Comparison of ENCODE assay signal across 9 cellular contexts in the genomic region with DNA sequence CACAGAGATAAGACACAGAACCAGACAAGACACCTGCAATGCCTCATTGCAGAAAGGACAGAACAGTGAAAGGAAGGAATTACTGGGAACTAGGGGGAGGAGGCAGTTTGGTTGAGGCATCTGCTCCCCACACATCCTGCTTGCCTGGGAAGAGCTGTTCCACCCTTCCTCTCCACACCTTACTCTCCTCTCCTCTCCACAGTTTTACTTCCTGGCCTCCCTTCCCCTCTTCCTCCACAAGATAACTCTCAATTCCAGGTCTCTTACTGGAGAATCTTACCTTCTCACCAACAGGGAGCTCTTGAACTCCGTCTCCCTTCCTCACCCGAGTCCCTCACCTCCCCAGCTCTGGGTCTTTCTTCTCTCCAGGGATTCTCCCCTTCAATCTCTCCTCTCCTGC. TPM values are rescaled to one million over a fixed set of nuclear protein-coding genes. Genes with fewer than 3 reads are reported as not detected.
DNase-seq lines count a peak whose midpoint lies in the region; ATAC-seq and TF ChIP-seq lines count a peak whose summit lies in the region.
"Had no signal": no experiment of that assay in that cellular context is flagged by ENCODE, and none has a peak within 500 bp of the region (broad histone marks: within the 10 kb centered on the region; RNA-seq: fewer than 3 reads in every experiment).

No MANE protein-coding gene starts in this region.

- 0 out of 2 replicates have a peak overlapping the region, but pooled peaks have one; percentile 98 for H3K4me3 ChIP-seq in GM23248

- H3K9me3 ChIP-seq in GM23248 (ENCODE audit: low read depth) = no peaks in the 10 kb centered on the region

- no peaks in the 10 kb centered on the region for H4K20me1 ChIP-seq in GM23248 (ENCODE audit: insufficient read depth)

- peak overlapping the region; percentile 76 for H3K27ac Mint-ChIP-seq in activated naive CD8-positive, alpha-beta T cell treated with anti-CD3 and anti-CD28 coated beads, Interleukin-2, amount 10 ng/mL, durations not matched to agents 7 days and 5 days
- H3K27ac Mint-ChIP-seq in natural killer cell = peak overlapping the region; percentile 90 to 94

- peaks cover 35% of the 10 kb centered on the region for H3K36me3 Mint-ChIP-seq in activated naive CD8-positive, alpha-beta T cell treated with anti-CD3 and anti-CD28 coated beads, Interleukin-2, amount 10 ng/mL, durations not matched to agents 7 days and 5 days
- no peaks in the 10 kb centered on the region for H3K36me3 Mint-ChIP-seq in natural killer cell

- peaks cover 20% of the 10 kb centered on the region for H3K36me3 ChIP-seq in GM23248 (ENCODE audit: low read depth)

- no peak for ATAC-seq in activated naive CD8-positive, alpha-beta T cell treated with anti-CD3 and anti-CD28 coated beads, Interleukin-2, amount 10 ng/mL, durations not matched to agents 7 days and 5 days (ENCODE audit: low read depth)
- ATAC-seq in natural killer cell (no peak), GM21526 (IDR thresholded peaks at IDR 0.05; ENCODE audit: low FRiP score, unreplicated experiment) (no peak)

- H3K9me3 Mint-ChIP-seq in activated naive CD8-positive, alpha-beta T cell treated with anti-CD3 and anti-CD28 coated beads, Interleukin-2, amount 10 ng/mL, durations not matched to agents 7 days and 5 days = no peaks in the 10 kb centered on the region
- no peaks in the 10 kb centered on the region for H3K9me3 Mint-ChIP-seq in natural killer cell

- H3K9ac ChIP-seq in GM23248 = peak overlapping the region; percentile 99

- TF ChIP-seq CTCF in natural killer cell (IDR thresholded peaks at IDR 0.05) = no peak

- H2AFZ ChIP-seq in GM23248 = no peak overlapping the region

- peaks cover 19% of the 10 kb centered on the region for H3K4me1 ChIP-seq in GM23248 (ENCODE audit: insufficient read depth)

- H3K27me3 Mint-ChIP-seq in activated naive CD8-positive, alpha-beta T cell treated with anti-CD3 and anti-CD28 coated beads, Interleukin-2, amount 10 ng/mL, durations not matched to agents 7 days and 5 days = no peaks in the 10 kb centered on the region
- H3K27me3 Mint-ChIP-seq in natural killer cell (ENCODE audit: low read depth in 2 of 2) = no peaks in the 10 kb centered on the region

- DNase-seq in GM23248 = no peak
- DNase-seq in activated naive CD8-positive, alpha-beta T cell treated with anti-CD3 and anti-CD28 coated beads, Interleukin-2, amount 10 ng/mL, durations not matched to agents 7 days and 5 days = no peak
- DNase-seq in natural killer cell = no peak
- no peak for DNase-seq in HPDE6-E6E7 (ENCODE audit: extremely low spot score)
- DNase-seq in NCI-H226 = no peak
- DNase-seq: activated effector memory CD4-positive, alpha-beta T cell treated with Interleukin-2 at 50 U/mL for 16 hours; stimulated activated naive CD4-positive, alpha-beta T cell treated with Interleukin-2 at 50 U/mL for 16 hours had no signal

- no peak overlapping the region for H3K4me2 ChIP-seq in GM23248 (ENCODE audit: unreplicated experiment)

- peaks cover 46% of the 10 kb centered on the region for H3K4me1 Mint-ChIP-seq in activated naive CD8-positive, alpha-beta T cell treated with anti-CD3 and anti-CD28 coated beads, Interleukin-2, amount 10 ng/mL, durations not matched to agents 7 days and 5 days
- peaks cover 32 to 55% of the 10 kb centered on the region in 2 donors for H3K4me1 Mint-ChIP-seq in natural killer cell

- POLR2A ChIA-PET in activated naive CD8-positive, alpha-beta T cell treated with anti-CD3 and anti-CD28 coated beads, Interleukin-2, amount 10 ng/mL, durations not matched to agents 7 days and 5 days (lab: Charles Lee) = no interaction called here

- in situ Hi-C loops in GM23248 (cut with MboI) = no loop called here

- peak overlapping the region; percentile 94 for H3K4me3 Mint-ChIP-seq in activated naive CD8-positive, alpha-beta T cell treated with anti-CD3 and anti-CD28 coated beads, Interleukin-2, amount 10 ng/mL, durations not matched to agents 7 days and 5 days
- peak overlapping the region; percentile 64 for H3K4me3 Mint-ChIP-seq in natural killer cell

- H3K27ac ChIP-seq in GM23248 = peak overlapping the region; percentile 90; the same call in 1 of the 2 replicates

- WGBS in GM23248 (ENCODE audit: low coverage in 1 of 2, low lambda C conversion rate in 2 of 2, missing lambda C conversion rate in 2 of 2), 2 experiments = 94 to 98% methylated on average over 2 of the region's 2 CpGs

- no peaks in the 10 kb centered on the region for H3K27me3 ChIP-seq in GM23248 (replicated peaks; ENCODE audit: insufficient read depth)

- no peaks in the 10 kb centered on the region for H3K9me2 ChIP-seq in GM23248 (ENCODE audit: insufficient read depth)

- H3K79me2 ChIP-seq in GM23248 (ENCODE audit: insufficient read depth) = peaks cover 86% of the 10 kb centered on the region

- H3F3A ChIP-seq in GM23248 (ENCODE audit: insufficient read depth) = peaks cover 53% of the 10 kb centered on the region

- intact Hi-C loops in natural killer cell (cut with micrococcal nuclease) = no loop called here

RNA-seq across cellular contexts. Expression of a gene that starts 2.1 kb away (rescaled TPM):
- 106 and 107 TPM in 2 replicates for total RNA-seq in GM23248 (2014; rRNA removed; shearing (Covaris generic))
- polyA plus RNA-seq in GM23248 (2016; fragmentation: Nextera tagmentation; extraction: Ambion mirVana) = 152 and 155 TPM in 2 replicates
- 10 to 100 TPM; 51.3 to 53.7 TPM for total RNA-seq in activated naive CD8-positive, alpha-beta T cell treated with anti-CD3 and anti-CD28 coated beads, Interleukin-2, amount 10 ng/mL, durations not matched to agents 7 days and 5 days
- total RNA-seq in natural killer cell = 10 to 100 TPM; 53.2 to 73.0 (median 67.5) TPM

RNA-seq across cellular contexts. Expression of a gene that starts 6.9 kb away (rescaled TPM):
- 50.2 and 50.9 TPM in 2 replicates for total RNA-seq in GM23248 (2014; rRNA removed; shearing (Covaris generic))
- polyA plus RNA-seq in GM23248 (2016; fragmentation: Nextera tagmentation; extraction: Ambion mirVana) = 48.9 and 55.8 TPM in 2 replicates
- total RNA-seq in activated naive CD8-positive, alpha-beta T cell treated with anti-CD3 and anti-CD28 coated beads, Interleukin-2, amount 10 ng/mL, durations not matched to agents 7 days and 5 days = 100 to 1,000 TPM; 107 to 123 TPM
- 1 to 10 TPM in 1 of 3 donors, under 1 TPM in 2; 0.50 to 2.4 (median 0.96) TPM for total RNA-seq in natural killer cell

RNA-seq across cellular contexts. Expression of a gene that starts 23.9 kb away (rescaled TPM):
- total RNA-seq in GM23248 (2014; rRNA removed; shearing (Covaris generic)) = 51.1 and 53.5 TPM in 2 replicates
- polyA plus RNA-seq in GM23248 (2016; fragmentation: Nextera tagmentation; extraction: Ambion mirVana) = 78.3 and 80.6 TPM in 2 replicates
- total RNA-seq in activated naive CD8-positive, alpha-beta T cell treated with anti-CD3 and anti-CD28 coated beads, Interleukin-2, amount 10 ng/mL, durations not matched to agents 7 days and 5 days = 10 to 100 TPM; 34.3 to 35.3 TPM
- 10 to 100 TPM; 17.8 to 26.8 (median 22.0) TPM for total RNA-seq in natural killer cell

RNA-seq across cellular contexts. Expression of a gene that starts 24.0 kb away (rescaled TPM):
- 12.6 and 23.8 TPM in 2 replicates for total RNA-seq in GM23248 (2014; rRNA removed; shearing (Covaris generic))
- polyA plus RNA-seq in GM23248 (2016; fragmentation: Nextera tagmentation; extraction: Ambion mirVana) = 5.6 and 6.4 TPM in 2 replicates
- 10 to 100 TPM; 84.8 to 88.2 TPM for total RNA-seq in activated naive CD8-positive, alpha-beta T cell treated with anti-CD3 and anti-CD28 coated beads, Interleukin-2, amount 10 ng/mL, durations not matched to agents 7 days and 5 days
- total RNA-seq in natural killer cell = 100 to 1,000 TPM; 103 to 128 (median 123) TPM

RNA-seq across cellular contexts. Expression of a gene that starts 28.1 kb away (rescaled TPM):
- total RNA-seq in GM23248 (2014; rRNA removed; shearing (Covaris generic)) = not detected in 2 replicates
- not detected in 2 replicates for polyA plus RNA-seq in GM23248 (2016; fragmentation: Nextera tagmentation; extraction: Ambion mirVana)
- total RNA-seq in activated naive CD8-positive, alpha-beta T cell treated with anti-CD3 and anti-CD28 coated beads, Interleukin-2, amount 10 ng/mL, durations not matched to agents 7 days and 5 days = not detected
- total RNA-seq in natural killer cell = 1 to 10 TPM in 1 of 3 donors, under 1 TPM in 2; 0.43 to 1.7 (median 0.48) TPM
- total RNA-seq: NCI-H460 had no signal

Comparison
In these comparisons a context has a peak if more than half of its experiments do, and no peak if none do; other contexts are left out.
1. RNA of a gene that starts 6.9 kb away (total RNA-seq): 107 to 123 TPM in activated naive CD8-positive, alpha-beta T cell treated with anti-CD3 and anti-CD28 coated beads, Interleukin-2, amount 10 ng/mL, durations not matched to agents 7 days and 5 days and 50.2 to 50.9 TPM in GM23248; 0.50 to 2.4 TPM in natural killer cell; every median in the first group is over 10 times any median in the second.